Comparison of ENCODE assay signal across 23 cellular contexts in the genomic region with DNA sequence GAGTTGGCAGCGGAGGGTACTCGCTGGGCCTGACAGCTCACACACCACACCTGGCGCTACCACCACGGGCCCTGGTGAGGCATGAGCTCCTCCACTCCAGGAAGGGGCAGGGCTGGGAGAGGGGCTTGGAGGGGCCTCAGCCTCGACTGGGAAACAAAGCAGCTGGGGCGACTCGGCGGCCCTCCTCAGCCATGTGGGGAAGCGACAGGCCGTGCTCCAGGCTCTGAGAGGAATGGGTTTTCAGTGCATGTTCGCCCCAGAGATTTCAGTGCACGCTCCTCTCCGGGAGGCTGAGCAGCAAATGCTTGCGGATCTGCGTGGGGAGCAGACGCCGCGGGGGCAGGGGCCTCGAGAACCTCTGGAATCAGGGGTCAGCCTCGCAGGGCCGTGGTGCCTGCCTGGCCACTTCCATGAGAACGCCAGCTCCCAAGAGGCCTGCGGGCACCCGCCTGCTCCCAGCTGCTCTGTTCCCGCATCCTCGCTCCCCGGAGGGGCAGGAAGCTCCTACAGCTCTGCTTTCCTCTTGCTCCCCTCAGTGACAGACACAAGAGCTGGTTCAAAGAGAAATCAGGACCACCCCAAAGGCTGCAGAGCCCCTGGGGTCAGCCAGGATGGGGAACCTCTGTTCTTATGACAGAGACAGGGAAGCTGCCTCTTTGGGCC. TPM values are rescaled to one million over a fixed set of nuclear protein-coding genes. Genes with fewer than 3 reads are reported as not detected.
"Had no signal": no experiment of that assay in that cellular context is flagged by ENCODE, and none has a peak within 500 bp of the region (broad histone marks: within the 10 kb centered on the region; RNA-seq: fewer than 3 reads in every experiment).

No MANE protein-coding gene starts in this region.

- H3K36me3 ChIP-seq: gastrocnemius medialis, heart right ventricle, left ventricle myocardium inferior had no signal

- H3K4me1 Mint-ChIP-seq: naive thymus-derived CD4-positive, alpha-beta T cell; stimulated activated naive B cell treated with anti-CD40 and anti-IgM and Interleukin-4, amounts not matched to agents 10 μg/mL and 1 μg/mL and 100 μg/mL, for 72 hours; stimulated activated naive CD8-positive, alpha-beta T cell treated with anti-CD3 and anti-CD28 coated beads, Interleukin-15, amount 100 ng/mL, for 72 hours had no signal

- H3K27ac Mint-ChIP-seq: naive thymus-derived CD4-positive, alpha-beta T cell; nephron progenitor cell; stimulated activated naive B cell treated with anti-CD40 and anti-IgM and Interleukin-4, amounts not matched to agents 10 μg/mL and 1 μg/mL and 100 μg/mL, for 72 hours had no signal

- DNase-seq: effector memory CD4-positive, alpha-beta T cell; gastrocnemius medialis; heart right ventricle; hypothalamus; left ventricle myocardium inferior; naive thymus-derived CD4-positive, alpha-beta T cell; posterior cingulate gyrus; stimulated activated CD4-positive, alpha-beta T cell treated with anti-CD3 and anti-CD28 coated beads, Interleukin-2, amount 100 ng/mL, for 24 hours; stimulated activated CD4-positive, alpha-beta T cell treated with anti-CD3 and anti-CD28 coated beads, Interleukin-4, amount 100 ng/mL, for 4 hours; stimulated activated naive B cell treated with anti-CD40 and anti-IgM and Interleukin-4, amounts not matched to agents 10 μg/mL and 1 μg/mL and 100 μg/mL, for 72 hours; stimulated activated naive CD8-positive, alpha-beta T cell treated with anti-CD3 and anti-CD28 coated beads, Interleukin-15, amount 100 ng/mL, for 72 hours; testis had no signal

- H3K9me3 Mint-ChIP-seq: naive thymus-derived CD4-positive, alpha-beta T cell; nephron progenitor cell; stimulated activated naive B cell treated with anti-CD40 and anti-IgM and Interleukin-4, amounts not matched to agents 10 μg/mL and 1 μg/mL and 100 μg/mL, for 72 hours; stimulated activated naive CD8-positive, alpha-beta T cell treated with anti-CD3 and anti-CD28 coated beads, Interleukin-15, amount 100 ng/mL, for 72 hours had no signal

- H3K4me3 Mint-ChIP-seq: naive thymus-derived CD4-positive, alpha-beta T cell; nephron progenitor cell; stimulated activated naive B cell treated with anti-CD40 and anti-IgM and Interleukin-4, amounts not matched to agents 10 μg/mL and 1 μg/mL and 100 μg/mL, for 72 hours; stimulated activated naive CD8-positive, alpha-beta T cell treated with anti-CD3 and anti-CD28 coated beads, Interleukin-15, amount 100 ng/mL, for 72 hours had no signal

- H3K27me3 ChIP-seq: esophagus muscularis mucosa, gastrocnemius medialis, heart right ventricle, testis, tibial nerve had no signal

- H3K4me3 ChIP-seq: esophagus muscularis mucosa, gastrocnemius medialis, heart right ventricle, left ventricle myocardium inferior, lung, testis, tibial nerve had no signal

- H3K9me3 ChIP-seq: esophagus muscularis mucosa, gastrocnemius medialis, heart right ventricle, left ventricle myocardium inferior, testis, tibial nerve had no signal

- H3K27me3 Mint-ChIP-seq: naive thymus-derived CD4-positive, alpha-beta T cell; stimulated activated naive B cell treated with anti-CD40 and anti-IgM and Interleukin-4, amounts not matched to agents 10 μg/mL and 1 μg/mL and 100 μg/mL, for 72 hours; stimulated activated naive CD8-positive, alpha-beta T cell treated with anti-CD3 and anti-CD28 coated beads, Interleukin-15, amount 100 ng/mL, for 72 hours had no signal

- H3K27ac ChIP-seq: epithelial cell of prostate, esophagus muscularis mucosa, gastrocnemius medialis, heart right ventricle, left ventricle myocardium inferior, testis had no signal

RNA-seq across cellular contexts. Expression of a gene that starts 19.0 kb away (rescaled TPM):
- polyA plus RNA-seq: naive thymus-derived CD4-positive, alpha-beta T cell had no signal

RNA-seq across cellular contexts. Expression of a gene that starts 35.9 kb away (rescaled TPM):
- total RNA-seq: esophagus muscularis mucosa; fibroblast of villous mesenchyme; gastrocnemius medialis; heart right ventricle; left ventricle myocardium inferior; lung; naive thymus-derived CD4-positive, alpha-beta T cell; osteocyte; right cardiac atrium; skeletal muscle tissue; subcutaneous adipose tissue; testis; tibial nerve; ureter had no signal
- polyA plus RNA-seq: heart right ventricle; lung; naive thymus-derived CD4-positive, alpha-beta T cell; right cardiac atrium had no signal
